7 cellular contexts compared by ENCODE assay signal in genomic region chr10:82212753-82213152, GRCh38.
"Had no signal": no experiment of that assay in that cellular context is flagged by ENCODE, and none has a peak within 500 bp of the region (broad histone marks: within the 10 kb centered on the region; RNA-seq: fewer than 3 reads in every experiment).

No MANE protein-coding gene starts in this region.

- FAIRE-seq: HepG2 had no signal

- H3K27ac ChIP-seq: HL-60 had no signal

- H2AFZ ChIP-seq: GM23338 had no signal

- H3K4me3 ChIP-seq: GM23338, HAP-1 had no signal

- H3K36me3 ChIP-seq: HAP-1 had no signal

- H3K4me2 ChIP-seq: GM23338 had no signal

- H3K4me1 ChIP-seq: HAP-1 had no signal

- ATAC-seq: GM23338, HCT116, HepG2 had no signal

- H3K9me3 ChIP-seq: HAP-1 had no signal

- DNase-seq: H7, KBM-7 had no signal
